8 cellular contexts compared by ENCODE assay signal in genomic region chr14:66746316-66747006, GRCh38.
DNase-seq lines count a peak whose midpoint lies in the region; ATAC-seq and TF ChIP-seq lines count a peak whose summit lies in the region.

No MANE protein-coding gene starts in this region.

- 89% methylated on average over 2 of the region's 2 CpGs for WGBS in hepatocyte (ENCODE audit: low lambda C conversion rate, missing lambda C conversion rate)
- WGBS in gastroesophageal sphincter (ENCODE audit: low coverage in 1 of 2), 2 donors: 67 to 82% methylated on average over 1 to 2 of the region's 2 CpGs

- H3K9me3 Mint-ChIP-seq in activated CD8-positive, alpha-beta T cell treated with anti-CD3 and anti-CD28 coated beads, Interleukin-2, amount 10 ng/mL, durations not matched to agents 7 days and 5 days (ENCODE audit: insufficient read depth): no peaks in the 10 kb centered on the region
- no peaks in the 10 kb centered on the region for H3K9me3 Mint-ChIP-seq in type B pancreatic cell

- H3K36me3 ChIP-seq in hepatocyte (replicated peaks; ENCODE audit: insufficient read depth, low read depth): no peaks in the 10 kb centered on the region
- H3K36me3 ChIP-seq in gastroesophageal sphincter: no peaks in the 10 kb centered on the region

- H3K27ac ChIP-seq in hepatocyte (no peak overlapping the region), gastroesophageal sphincter (no peak overlapping the region)

- no peaks in the 10 kb centered on the region for H3K9me2 ChIP-seq in hepatocyte (replicated peaks; ENCODE audit: insufficient read depth)

- no peak overlapping the region for H2AFZ ChIP-seq in hepatocyte

- no peak for TF ChIP-seq EP300 in gastroesophageal sphincter (IDR thresholded peaks at IDR 0.05)

- H3K9me3 ChIP-seq in hepatocyte (ENCODE audit: low read depth) (no peaks in the 10 kb centered on the region), gastroesophageal sphincter (no peaks in the 10 kb centered on the region)

- no peaks in the 10 kb centered on the region for H3K4me1 Mint-ChIP-seq in activated CD8-positive, alpha-beta T cell treated with anti-CD3 and anti-CD28 coated beads, Interleukin-2, amount 10 ng/mL, durations not matched to agents 7 days and 5 days (ENCODE audit: low read depth)
- no peaks in the 10 kb centered on the region for H3K4me1 Mint-ChIP-seq in type B pancreatic cell (ENCODE audit: unreplicated experiment)

- H3K4me3 ChIP-seq in hepatocyte (no peak overlapping the region), gastroesophageal sphincter (no peak overlapping the region)

- CTCF ChIA-PET in activated CD8-positive, alpha-beta T cell treated with anti-CD3 and anti-CD28 coated beads, Interleukin-2, amount 10 ng/mL, durations not matched to agents 7 days and 5 days (lab: Charles Lee): interaction anchor here (0.6 to 1.8 kb wide), 4 partner anchors 13 to 343 kb away, joined by 3 to 12 read pairs (median 4); no protein-coding TSS in a partner anchor

- no peaks in the 10 kb centered on the region for H3K27me3 ChIP-seq in hepatocyte
- no peaks in the 10 kb centered on the region for H3K27me3 ChIP-seq in gastroesophageal sphincter

- H4K20me1 ChIP-seq in hepatocyte (ENCODE audit: insufficient read depth, poor library complexity, severe bottlenecking): no peaks in the 10 kb centered on the region

- H3K4me2 ChIP-seq in hepatocyte: no peak overlapping the region

- no peak overlapping the region for H3K4me3 Mint-ChIP-seq in activated CD8-positive, alpha-beta T cell treated with anti-CD3 and anti-CD28 coated beads, Interleukin-2, amount 10 ng/mL, durations not matched to agents 7 days and 5 days
- no peak overlapping the region for H3K4me3 Mint-ChIP-seq in type B pancreatic cell

- no peak for TF ChIP-seq POLR2A in gastroesophageal sphincter (IDR thresholded peaks at IDR 0.05)

- in situ Hi-C loops in Caki2 (cut with HindIII; ENCODE audit: low pct_unique_long_range_greater_than_20kb, low sequenced_read_pairs): no loop called here

- H3K27ac Mint-ChIP-seq in activated CD8-positive, alpha-beta T cell treated with anti-CD3 and anti-CD28 coated beads, Interleukin-2, amount 10 ng/mL, durations not matched to agents 7 days and 5 days: no peak overlapping the region
- H3K27ac Mint-ChIP-seq in type B pancreatic cell: no peak overlapping the region

- TF ChIP-seq CTCF in hepatocyte (IDR thresholded peaks at IDR 0.05; ENCODE audit: poor library complexity): peak; percentile 34
- peak; percentile 74 for TF ChIP-seq CTCF in type B pancreatic cell (conservative IDR thresholded peaks at IDR 0.05)
- peak in 2 of 4 experiments; percentile 43 to 46 for TF ChIP-seq CTCF in gastroesophageal sphincter (IDR thresholded peaks at IDR 0.05)

- ATAC-seq in activated CD8-positive, alpha-beta T cell treated with anti-CD3 and anti-CD28 coated beads, Interleukin-2, amount 10 ng/mL, durations not matched to agents 7 days and 5 days: no peak
- ATAC-seq in gastroesophageal sphincter: no peak

- DNase-seq in Caki2 (ENCODE audit: low read depth): peak; percentile 16
- peak; percentile 9 for DNase-seq in HS-27A (ENCODE audit: low read depth)
- peak; percentile 27 for DNase-seq in activated CD8-positive, alpha-beta T cell treated with anti-CD3 and anti-CD28 coated beads, Interleukin-2, amount 10 ng/mL, durations not matched to agents 7 days and 5 days
- peak; percentile 14 for DNase-seq in hepatocyte (ENCODE audit: low spot score)
- no peak for DNase-seq in type B pancreatic cell (ENCODE audit: extremely low spot score, unreplicated experiment)
- DNase-seq in NCI-H2029 (lab: John Stamatoyannopoulos, UW): no peak
- no peak for DNase-seq in activated gamma-delta T cell (lab: John Stamatoyannopoulos, UW)

- H3K36me3 Mint-ChIP-seq in activated CD8-positive, alpha-beta T cell treated with anti-CD3 and anti-CD28 coated beads, Interleukin-2, amount 10 ng/mL, durations not matched to agents 7 days and 5 days (ENCODE audit: low read depth): no peaks in the 10 kb centered on the region
- H3K36me3 Mint-ChIP-seq in type B pancreatic cell: no peaks in the 10 kb centered on the region

- H3K4me1 ChIP-seq in hepatocyte (ENCODE audit: insufficient read depth): no peaks in the 10 kb centered on the region
- H3K4me1 ChIP-seq in gastroesophageal sphincter: peaks cover 0 to 10% (median 0%) of the 10 kb centered on the region in 3 donors

- H3K79me2 ChIP-seq in hepatocyte: no peaks in the 10 kb centered on the region

- POLR2A ChIA-PET in activated CD8-positive, alpha-beta T cell treated with anti-CD3 and anti-CD28 coated beads, Interleukin-2, amount 10 ng/mL, durations not matched to agents 7 days and 5 days (lab: Charles Lee): no interaction called here

- no peaks in the 10 kb centered on the region for H3K27me3 Mint-ChIP-seq in activated CD8-positive, alpha-beta T cell treated with anti-CD3 and anti-CD28 coated beads, Interleukin-2, amount 10 ng/mL, durations not matched to agents 7 days and 5 days (ENCODE audit: low read depth)
- H3K27me3 Mint-ChIP-seq in type B pancreatic cell: no peaks in the 10 kb centered on the region

Comparison
In these comparisons a context has a peak if more than half of its experiments do, and no peak if none do; other contexts are left out.
1. DNase-seq: peak in Caki2 (single experiment), HS-27A (single experiment), activated CD8-positive, alpha-beta T cell treated with anti-CD3 and anti-CD28 coated beads, Interleukin-2, amount 10 ng/mL, durations not matched to agents 7 days and 5 days (single experiment) and hepatocyte (single experiment); none in type B pancreatic cell (single experiment), NCI-H2029 (single experiment) and activated gamma-delta T cell (single experiment).